ENCODE assay signal across 8 cellular contexts in the genomic region with DNA sequence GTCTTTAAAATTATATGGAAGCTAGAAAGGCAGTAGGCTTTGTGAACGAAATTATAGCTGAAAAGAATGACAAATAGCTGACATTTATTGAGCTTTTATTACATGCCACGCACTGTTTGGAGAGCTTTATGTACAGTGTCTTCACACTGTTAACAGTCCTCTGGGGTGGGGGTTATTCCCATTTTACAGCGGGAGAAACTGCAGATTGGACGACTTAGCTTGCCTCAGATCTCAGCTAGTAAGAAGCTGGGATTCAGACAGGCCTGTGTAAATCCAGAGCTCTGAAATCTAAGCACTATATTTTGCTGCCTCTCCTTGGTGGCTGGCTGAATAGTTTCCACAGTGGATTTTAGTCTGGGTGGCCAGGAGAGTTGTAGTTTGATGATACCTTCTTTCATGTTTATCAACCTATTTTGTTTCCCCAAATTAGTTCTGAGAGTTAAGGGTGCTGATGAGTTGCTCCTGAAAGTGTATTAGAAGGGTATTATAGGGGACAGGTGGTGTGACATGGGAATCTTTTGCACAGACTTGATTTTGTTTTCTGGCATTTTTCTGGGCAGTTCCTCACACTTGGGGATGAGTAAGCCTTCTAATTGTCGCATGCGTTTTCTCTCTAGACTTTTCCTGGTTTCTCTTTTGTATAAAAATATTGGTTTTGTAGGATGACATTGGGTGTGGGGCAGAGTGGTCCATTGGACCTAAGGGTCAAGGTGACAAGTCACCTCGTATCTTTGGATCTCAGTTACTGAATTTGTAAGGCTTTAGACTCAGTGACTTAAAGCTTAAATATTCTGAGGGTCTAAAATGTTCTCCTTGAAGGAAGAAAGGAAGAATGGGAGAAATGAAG. TPM values are rescaled to one million over a fixed set of nuclear protein-coding genes. Genes with fewer than 3 reads are reported as not detected.
DNase-seq lines count a peak whose midpoint lies in the region; ATAC-seq, FAIRE-seq and TF ChIP-seq lines count a peak whose summit lies in the region.

No MANE protein-coding gene starts in this region.

- peaks cover 20% of the 10 kb centered on the region for H3K79me2 ChIP-seq in trophoblast cell (ENCODE audit: control insufficient read depth, insufficient read depth, low read length, poor library complexity)

- no peak overlapping the region for H3K18ac ChIP-seq in trophoblast cell (ENCODE audit: low read length)

- peaks cover 5% of the 10 kb centered on the region for H3K36me3 Mint-ChIP-seq in CD4-positive, alpha-beta T cell (ENCODE audit: low read depth)

- H3K79me1 ChIP-seq in trophoblast cell (ENCODE audit: low read length), result peaks cover 9% of the 10 kb centered on the region

- H3K4ac ChIP-seq in trophoblast cell (ENCODE audit: low read depth, low read length), result peak overlapping the region; percentile 68

- H2BK5ac ChIP-seq in trophoblast cell (ENCODE audit: low read depth, low read length, poor library complexity), result no peak overlapping the region

- no peak overlapping the region for H2BK12ac ChIP-seq in trophoblast cell (ENCODE audit: low read length)

- no peak overlapping the region for H2AFZ ChIP-seq in trophoblast cell (ENCODE audit: insufficient read depth, low read length, poor library complexity)

- no peak overlapping the region for H4K91ac ChIP-seq in trophoblast cell (ENCODE audit: low read depth, low read length)

- H3K9ac ChIP-seq in trophoblast cell (ENCODE audit: low read length), result no peak overlapping the region

- H3K27me3 Mint-ChIP-seq in CD4-positive, alpha-beta T cell, result no peaks in the 10 kb centered on the region

- peak overlapping the region; percentile 86 for H3K4me2 ChIP-seq in trophoblast cell (ENCODE audit: low read length)

- H3K4me1 ChIP-seq in trophoblast cell (ENCODE audit: control insufficient read depth in 1 of 2, insufficient read depth in 2 of 2, low read length in 2 of 2), result peaks cover 5 to 15% of the 10 kb centered on the region in 2 experiments

- H3K9me3 ChIP-seq in trophoblast cell (ENCODE audit: insufficient read depth, low read depth, low read length), result peaks cover 2% of the 10 kb centered on the region
- H3K9me3 ChIP-seq in CD4-positive, alpha-beta T cell (ENCODE audit: control insufficient read depth, low read length), result no peaks in the 10 kb centered on the region

- DNase-seq in AG08395 (ENCODE audit: low spot score) (peak; percentile 39), GM18507 (ENCODE audit: extremely low spot score, insufficient read length, low read depth) (no peak), SK-MEL-5 (ENCODE audit: low read depth, low spot score) (peak; percentile 56), foreskin fibroblast (peak in 1 of 2 donors; percentile 65), trophoblast cell (peak in 1 of 2 donors; percentile 20)
- no peak for DNase-seq in CD4-positive, alpha-beta T cell
- no peak for DNase-seq in activated CD4-positive, alpha-beta T cell treated with anti-CD3 and anti-CD28 coated beads for 4 hours

- peak; percentile 12 for FAIRE-seq in GM18507 (lab: Jason Lieb, UNC)

- H3K4me3 Mint-ChIP-seq in CD4-positive, alpha-beta T cell, result no peak overlapping the region

- H3K4me3 ChIP-seq in foreskin fibroblast (ENCODE audit: low read depth in 1 of 2, low read length in 2 of 2), result peak overlapping the region; percentile 81 to 100
- no peak overlapping the region for H3K4me3 ChIP-seq in trophoblast cell (ENCODE audit: low read depth, low read length)

- peak; percentile 19 for TF ChIP-seq CTCF in foreskin fibroblast (IDR thresholded peaks at IDR 0.05; ENCODE audit: low read depth, low read length)
- no peak for TF ChIP-seq CTCF in CD4-positive, alpha-beta T cell (IDR thresholded peaks at IDR 0.05)

- CTCF ChIA-PET in CD4-positive, alpha-beta T cell (lab: Charles Lee), result no interaction called here

- no peak overlapping the region for H2BK120ac ChIP-seq in trophoblast cell (ENCODE audit: insufficient read depth, low read length, poor library complexity)

- no peak overlapping the region for H3K27ac Mint-ChIP-seq in CD4-positive, alpha-beta T cell

- no peak overlapping the region for H2AK5ac ChIP-seq in trophoblast cell (ENCODE audit: low read length)

- intact Hi-C loops in CD4-positive, alpha-beta T cell (cut with DNase I, micrococcal nuclease), result loop anchor here in 1 of 2 experiments (2.0 to 5.0 kb wide), 3 partner anchors 207 to 1725 kb away; a partner anchor contains a TSS

- WGBS in trophoblast cell (ENCODE audit: extremely low coverage, insufficient coverage, insufficient read length), result no CpG with 5 or more reads among the region's 7 CpGs

- no peak overlapping the region for H4K12ac ChIP-seq in trophoblast cell (ENCODE audit: low read depth, low read length)

- peaks cover 16% of the 10 kb centered on the region for H3K4me1 Mint-ChIP-seq in CD4-positive, alpha-beta T cell (ENCODE audit: low read depth)

- no peak overlapping the region for H4K8ac ChIP-seq in trophoblast cell (ENCODE audit: low read depth, low read length)

- H3K9me3 Mint-ChIP-seq in CD4-positive, alpha-beta T cell, result no peaks in the 10 kb centered on the region

- no peak overlapping the region for H3K27ac ChIP-seq in trophoblast cell (ENCODE audit: low read depth, low read length)
- H3K27ac ChIP-seq in CD4-positive, alpha-beta T cell (ENCODE audit: low read depth, low read length), result no peak overlapping the region

- H3K36me3 ChIP-seq in trophoblast cell (ENCODE audit: control insufficient read depth in 1 of 2, insufficient read depth in 2 of 2, low read length in 2 of 2), result no peaks in the 10 kb centered on the region

- no peak overlapping the region for H3K23ac ChIP-seq in trophoblast cell (ENCODE audit: low read length)

- in situ Hi-C loops in SK-MEL-5 (cut with HindIII; ENCODE audit: low pct_unique_long_range_greater_than_20kb, low sequenced_read_pairs), result no loop called here

- POLR2A ChIA-PET in CD4-positive, alpha-beta T cell (lab: Charles Lee), result no interaction called here

- H3K27me3 ChIP-seq in trophoblast cell (ENCODE audit: insufficient read depth, low read length), result no peaks in the 10 kb centered on the region
- no peaks in the 10 kb centered on the region for H3K27me3 ChIP-seq in CD4-positive, alpha-beta T cell (ENCODE audit: control insufficient read depth, insufficient read depth, low read length)

- no peak overlapping the region for H3K14ac ChIP-seq in trophoblast cell (ENCODE audit: low read length)

- no peak for ATAC-seq in GM19035 (IDR thresholded peaks at IDR 0.05; ENCODE audit: unreplicated experiment)
- ATAC-seq in CD4-positive, alpha-beta T cell (ENCODE audit: poor library complexity), result no peak

RNA-seq across cellular contexts. Expression of a gene that starts 1.5 kb away (rescaled TPM):
- total RNA-seq in SK-MEL-5 (2014; rRNA removed; shearing (Covaris generic)), result 1,114 and 1,151 TPM in 2 replicates
- polyA plus RNA-seq in SK-MEL-5 (2015; cell fraction: cytosol; rRNA removed), result 490 and 525 TPM in 2 replicates
- polyA plus RNA-seq in SK-MEL-5 (2015; cell fraction: nucleus; rRNA removed), result 203 and 204 TPM in 2 replicates
- polyA plus RNA-seq in trophoblast cell (2013), result 119 and 124 TPM in 2 replicates
- total RNA-seq in CD4-positive, alpha-beta T cell, result 10 to 100 TPM; 65.5 to 66.6 TPM

Comparison
In these comparisons a context has a peak if more than half of its experiments do, and no peak if none do; other contexts are left out.
1. DNase-seq: peak in AG08395 (single experiment) and SK-MEL-5 (single experiment); none in GM18507 (single experiment), CD4-positive, alpha-beta T cell (0 of 10) and activated CD4-positive, alpha-beta T cell treated with anti-CD3 and anti-CD28 coated beads for 4 hours (0 of 2).
2. RNA of a gene that starts 1.5 kb away (total RNA-seq): 1,114 to 1,151 TPM in SK-MEL-5; 65.5 to 66.6 TPM in CD4-positive, alpha-beta T cell; every median in the first group is over 10 times any median in the second.